Comparison of ENCODE assay signal across 8 cellular contexts in genomic region chr10:69451784-69452251, GRCh38. TPM values are rescaled to one million over a fixed set of nuclear protein-coding genes. Genes with fewer than 3 reads are reported as not detected.
A peak's percentile ranks its signal among the peaks of the same experiment; 100 is the strongest.
DNase-seq lines count a peak whose midpoint lies in the region; ATAC-seq and TF ChIP-seq lines count a peak whose summit lies in the region.

No MANE protein-coding gene starts in this region.

- no peak for TF ChIP-seq CTCF in stomach (IDR thresholded peaks at IDR 0.05)
- TF ChIP-seq CTCF in GM13977 (IDR thresholded peaks at IDR 0.05; ENCODE audit: extremely low read depth, insufficient read depth, missing control alignments) = no peak

- H3K36me3 ChIP-seq in HUES64 (ENCODE audit: insufficient read depth, low read length) (no peaks in the 10 kb centered on the region), adipocyte (ENCODE audit: control insufficient read depth, insufficient read depth, low read length, severe bottlenecking) (peaks cover 4% of the 10 kb centered on the region), stomach (peaks cover 4 to 9% (median 6%) of the 10 kb centered on the region in 4 donors)

- H3K27me3 ChIP-seq in HUES64 (ENCODE audit: insufficient read depth, low read length) (peaks cover 31% of the 10 kb centered on the region), adipocyte (replicated peaks; ENCODE audit: control insufficient read depth, insufficient read depth, low read length) (peaks cover 9% of the 10 kb centered on the region), stomach (peaks cover 0 to 9% (median 0%) of the 10 kb centered on the region in 3 donors)

- 0 out of 2 replicates have a peak, but pooled peaks cover 6% of the 10 kb centered on the region for H3K4me1 ChIP-seq in HUES64 (ENCODE audit: insufficient read depth, low read length)
- peaks cover 35% of the 10 kb centered on the region for H3K4me1 ChIP-seq in adipocyte (ENCODE audit: control insufficient read depth, insufficient read depth, low read length)
- peaks cover 71 to 99% (median 81%) of the 10 kb centered on the region in 4 donors for H3K4me1 ChIP-seq in stomach

- H3K27ac ChIP-seq in HUES64 (ENCODE audit: low read depth, low read length) (no peak overlapping the region), stomach (peak overlapping the region; percentile 92 to 94 (median 92))

- WGBS in HUES64 = 3% methylated on average over 38 of the region's 38 CpGs
- whole genome bisulfite sequencing in stomach, 5 donors = 4 to 17% (median 7%) methylated on average over 12 to 38 of the region's 38 CpGs

- DNase-seq in DMS53 (lab: John Stamatoyannopoulos, UW) = peak; percentile 85
- DNase-seq in adipocyte (ENCODE audit: low read depth) = no peak
- peak; percentile 70 for DNase-seq in islet precursor cell
- peak; percentile 87 for DNase-seq in stomach
- no peak for DNase-seq in inferior parietal cortex (ENCODE audit: extremely low spot score)
- DNase-seq in GM13977 (ENCODE audit: low spot score) = no peak

- ATAC-seq in GM18907 (IDR thresholded peaks at IDR 0.05; ENCODE audit: unreplicated experiment) = no peak

- H3K9me3 ChIP-seq in HUES64 (ENCODE audit: insufficient read depth, low read depth, low read length) (no peaks in the 10 kb centered on the region), adipocyte (ENCODE audit: control insufficient read depth, low read length) (no peaks in the 10 kb centered on the region), stomach (no peaks in the 10 kb centered on the region)

- intact Hi-C loops in stomach (cut with DNase I; ENCODE audit: low total_unique reads) = no loop called here

- H3K9ac ChIP-seq in HUES64 (ENCODE audit: low read depth, low read length) (no peak overlapping the region; the same call in 1 of the 2 replicates), adipocyte (ENCODE audit: low read length) (peak overlapping the region; percentile 76)

- H3K4me3 ChIP-seq in HUES64 (ENCODE audit: low read length) (peak overlapping the region; percentile 72), adipocyte (ENCODE audit: low read length) (peak overlapping the region; percentile 83), stomach (peak overlapping the region; percentile 68 to 75 (median 70))

- in situ Hi-C loops in GM13977 (cut with MboI; ENCODE audit: low pct_unique_long_range_greater_than_20kb, low sequenced_read_pairs, unreplicated experiment) = no loop called here

- TF ChIP-seq POLR2A in stomach (IDR thresholded peaks at IDR 0.05) = no peak

- no peak for TF ChIP-seq EP300 in stomach (IDR thresholded peaks at IDR 0.05)

RNA-seq across cellular contexts. Expression of gene TSPAN15, which starts 0.6 kb away (rescaled TPM):
- 5.3 TPM for polyA plus RNA-seq in HUES64 (2013, experiment 1 of 2)
- polyA plus RNA-seq in HUES64 (2013, experiment 2 of 2) = 6.2 TPM
- total RNA-seq in stomach = 100 to 1,000 TPM in 1 of 5 donors, 10 to 100 TPM in 4; 23.5 to 153 (median 97.4) TPM
- 10 to 100 TPM; 35.4 to 67.8 (median 55.8) TPM for polyA plus RNA-seq in stomach

RNA-seq across cellular contexts. Expression of gene TACR2, which starts 35.1 kb away (rescaled TPM):
- not detected for polyA plus RNA-seq in HUES64 (2013, experiment 1 of 2)
- polyA plus RNA-seq in HUES64 (2013, experiment 2 of 2) = not detected
- total RNA-seq in stomach = 100 to 1,000 TPM in 1 of 5 donors, 10 to 100 TPM in 3, 1 to 10 TPM in 1; 5.7 to 133 (median 14.3) TPM
- 10 to 100 TPM in 1 of 3 donors, under 1 TPM in 1, not detected in 1; 0.56 to 67.8 TPM for polyA plus RNA-seq in stomach

Comparison
In these comparisons a context has a peak if more than half of its experiments do, and no peak if none do; other contexts are left out.
1. DNase-seq: peak in DMS53 (single experiment), islet precursor cell (single experiment) and stomach (single experiment); none in adipocyte (single experiment), inferior parietal cortex (single experiment) and GM13977 (single experiment).
2. Peak in every context shown above with its lines, with median percentiles within 50 percentile points of each other: H3K4me3 ChIP-seq.